In genomic region chr19:7871530-7872305, GRCh38 we compare ENCODE assay signal across 1 cellular context.
TF ChIP-seq lines count a peak whose summit lies in the region.

No MANE protein-coding gene starts in this region.

TF ChIP-seq in HepG2, 621 proteins besides CTCF, POLR2A, EP300 and RAD21 (continued from another document and continues in another):
- TF ChIP-seq DDIT3 (CRISPR knock-in tag; IDR thresholded peaks at IDR 0.05) (no peak), CENPX (CRISPR knock-in tag; IDR thresholded peaks at IDR 0.05) (no peak), MLXIP (CRISPR knock-in tag; IDR thresholded peaks at IDR 0.05; ENCODE audit: borderline replicate concordance) (no peak), ZNF326 (CRISPR knock-in tag; IDR thresholded peaks at IDR 0.05; ENCODE audit: borderline replicate concordance) (no peak), GMEB1 (CRISPR knock-in tag; IDR thresholded peaks at IDR 0.05; ENCODE audit: borderline replicate concordance) (no peak), ZBTB40 (IDR thresholded peaks at IDR 0.05) (no peak), ZBTB40 (CRISPR knock-in tag; IDR thresholded peaks at IDR 0.05) (no peak), TFDP1 (CRISPR knock-in tag; IDR thresholded peaks at IDR 0.05; ENCODE audit: borderline replicate concordance) (no peak), ATF2 (CRISPR knock-in tag; IDR thresholded peaks at IDR 0.05) (no peak), SMARCE1 (IDR thresholded peaks at IDR 0.05; ENCODE audit: borderline replicate concordance) (no peak), ZFP41 (CRISPR knock-in tag; IDR thresholded peaks at IDR 0.05; ENCODE audit: borderline replicate concordance) (no peak), ZFP90 (CRISPR knock-in tag; IDR thresholded peaks at IDR 0.05; ENCODE audit: borderline replicate concordance) (no peak), ZFP36 (IDR thresholded peaks at IDR 0.05; ENCODE audit: borderline replicate concordance, low read depth, low read length, partially characterized antibody) (no peak), ZNF143 (CRISPR knock-in tag; IDR thresholded peaks at IDR 0.05) (no peak), ZMYM4 (CRISPR knock-in tag; IDR thresholded peaks at IDR 0.05) (peak; percentile 30; the same call in 1 of the 2 replicates), HHEX (CRISPR knock-in tag; IDR thresholded peaks at IDR 0.05) (no peak), SAP130 (CRISPR knock-in tag; IDR thresholded peaks at IDR 0.05; ENCODE audit: low read depth) (peak; percentile 59), ZNF562 (CRISPR knock-in tag; IDR thresholded peaks at IDR 0.05; ENCODE audit: borderline replicate concordance) (no peak), FOXA3 (CRISPR knock-in tag; IDR thresholded peaks at IDR 0.05) (no peak), ADNP (CRISPR knock-in tag; IDR thresholded peaks at IDR 0.05) (no peak), MED13 (CRISPR knock-in tag; IDR thresholded peaks at IDR 0.05) (no peak), NR1H2 (CRISPR knock-in tag; IDR thresholded peaks at IDR 0.05; ENCODE audit: borderline replicate concordance, low read depth) (no peak), ZNF275 (CRISPR knock-in tag; IDR thresholded peaks at IDR 0.05; ENCODE audit: borderline replicate concordance) (no peak), MIER3 (CRISPR knock-in tag; IDR thresholded peaks at IDR 0.05; ENCODE audit: borderline replicate concordance) (0 out of 2 replicates have a peak, but pooled peaks have one; percentile 17), ZSCAN12 (CRISPR knock-in tag; IDR thresholded peaks at IDR 0.05) (no peak), FOXC1 (CRISPR knock-in tag; IDR thresholded peaks at IDR 0.05; ENCODE audit: borderline replicate concordance) (0 out of 2 replicates have a peak, but pooled peaks have one; percentile 31), NFYC (CRISPR knock-in tag; IDR thresholded peaks at IDR 0.05) (no peak), SNAPC5 (CRISPR knock-in tag; IDR thresholded peaks at IDR 0.05; ENCODE audit: borderline replicate concordance) (no peak), ELF1 (CRISPR knock-in tag; IDR thresholded peaks at IDR 0.05) (no peak), NFE2L2 (IDR thresholded peaks at IDR 0.05; ENCODE audit: low read length) (no peak), ZNF3 (CRISPR knock-in tag; IDR thresholded peaks at IDR 0.05) (no peak), RBM39 (IDR thresholded peaks at IDR 0.05; ENCODE audit: low read depth, low read length, poor library complexity, severe bottlenecking) (no peak), ETS1 (CRISPR knock-in tag; IDR thresholded peaks at IDR 0.05) (no peak), CREB1 (IDR thresholded peaks at IDR 0.05) (0 out of 2 replicates have a peak, but pooled peaks have one; percentile 4), CREB1 (CRISPR knock-in tag; IDR thresholded peaks at IDR 0.05) (no peak), ZFP36L1 (CRISPR knock-in tag; IDR thresholded peaks at IDR 0.05) (peak; percentile 57; the same call in 1 of the 2 replicates), YEATS4 (CRISPR knock-in tag; IDR thresholded peaks at IDR 0.05; ENCODE audit: borderline replicate concordance) (no peak), ZNF251 (CRISPR knock-in tag; IDR thresholded peaks at IDR 0.05) (no peak), ZZZ3 (CRISPR knock-in tag; IDR thresholded peaks at IDR 0.05; ENCODE audit: borderline replicate concordance) (no peak), STAT5B (CRISPR knock-in tag; IDR thresholded peaks at IDR 0.05) (no peak), WIZ (CRISPR knock-in tag; IDR thresholded peaks at IDR 0.05) (no peak), ZNF512 (CRISPR knock-in tag; IDR thresholded peaks at IDR 0.05) (no peak), ZKSCAN1 (IDR thresholded peaks at IDR 0.05; ENCODE audit: low read length) (no peak), ZNF510 (CRISPR knock-in tag; IDR thresholded peaks at IDR 0.05; ENCODE audit: low read depth) (no peak), ISX (CRISPR knock-in tag; conservative IDR thresholded peaks at IDR 0.05) (no peak)
